In the genomic region with DNA sequence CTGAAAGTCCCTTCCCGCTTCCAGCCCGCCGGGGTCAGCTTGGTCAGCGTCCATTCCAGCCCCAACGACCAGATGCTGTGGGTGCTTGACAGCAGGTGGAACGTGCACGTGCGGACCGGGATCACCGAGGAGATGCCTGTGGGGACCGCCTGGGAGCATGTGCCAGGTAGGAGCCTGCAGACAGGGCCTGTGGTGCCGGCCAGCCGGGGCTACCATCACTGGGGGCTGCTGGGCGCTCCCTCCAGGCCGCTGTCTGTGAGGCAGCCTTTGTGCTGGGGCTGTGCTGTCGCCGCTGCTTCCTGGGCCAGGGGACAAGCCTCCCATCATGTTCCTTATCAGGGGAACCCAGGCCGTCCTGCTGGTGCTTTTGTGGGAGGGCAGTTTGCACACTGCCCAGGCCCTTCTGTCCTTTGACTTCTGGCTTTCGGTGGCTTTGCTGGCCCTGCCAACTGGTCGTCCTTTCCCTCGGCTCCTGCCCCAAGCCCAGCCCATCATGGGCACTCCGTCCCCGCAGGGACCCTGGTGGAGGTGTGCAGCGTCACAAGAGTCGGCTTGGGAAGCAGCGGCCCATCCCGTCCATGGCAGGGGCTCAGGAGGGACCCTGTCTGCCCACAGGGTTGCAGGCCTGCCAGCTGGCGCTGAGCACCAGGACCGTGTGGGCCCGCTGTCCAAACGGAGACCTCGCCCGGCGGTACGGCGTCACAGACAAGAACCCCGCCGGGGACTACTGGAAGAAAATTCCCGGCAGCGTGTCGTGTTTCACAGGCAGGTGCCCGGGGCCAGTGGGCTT, we compare ENCODE assay signal across 17 cellular contexts. TPM values are rescaled to one million over a fixed set of nuclear protein-coding genes. Genes with fewer than 3 reads are reported as not detected.
DNase-seq lines count a peak whose midpoint lies in the region; ATAC-seq, FAIRE-seq and TF ChIP-seq lines count a peak whose summit lies in the region.
"Had no signal": no experiment of that assay in that cellular context is flagged by ENCODE, and none has a peak within 500 bp of the region (broad histone marks: within the 10 kb centered on the region; RNA-seq: fewer than 3 reads in every experiment).

No MANE protein-coding gene starts in this region.

- no peaks in the 10 kb centered on the region for H3K79me1 ChIP-seq in mesenchymal stem cell (replicated peaks; ENCODE audit: low read length, poor library complexity, severe bottlenecking)

- H3K9me2 ChIP-seq in Karpas-422 (replicated peaks; ENCODE audit: insufficient read depth, low read length): no peaks in the 10 kb centered on the region

- no peak overlapping the region for H2BK12ac ChIP-seq in mesenchymal stem cell (ENCODE audit: low read length in 2 of 2)

- H3K4me3 Mint-ChIP-seq in WTC11: no peak overlapping the region
- H3K4me3 Mint-ChIP-seq: IgD-negative memory B cell had no signal

- H3K27me3 Mint-ChIP-seq in WTC11 (ENCODE audit: low read depth): no peaks in the 10 kb centered on the region
- H3K27me3 Mint-ChIP-seq: CD8-positive, alpha-beta memory T cell; IgD-negative memory B cell had no signal

- TF ChIP-seq CTCF in HepG2 (CRISPR knock-in tag; IDR thresholded peaks at IDR 0.05) (no peak), right lobe of liver (IDR thresholded peaks at IDR 0.05) (no peak), WTC11 (IDR thresholded peaks at IDR 0.05) (no peak)

- H3K36me3 Mint-ChIP-seq in WTC11: no peaks in the 10 kb centered on the region

- no peak for TF ChIP-seq RAD21 in HepG2 (CRISPR knock-in tag; IDR thresholded peaks at IDR 0.05)

- H3K79me2 ChIP-seq in HepG2 (ENCODE audit: insufficient read depth, low read length) (no peaks in the 10 kb centered on the region), Karpas-422 (ENCODE audit: low read length) (no peaks in the 10 kb centered on the region)

- H2AFZ ChIP-seq in HepG2 (ENCODE audit: low read length) (no peak overlapping the region), Karpas-422 (ENCODE audit: low read length) (no peak overlapping the region), mesenchymal stem cell (ENCODE audit: low read depth, low read length) (no peak overlapping the region)

- BruUV-seq in HepG2 (replicated peaks; lab: Mats Ljungman, UMichigan): no TSS peak

- H3K27me3 ChIP-seq in HepG2 (ENCODE audit: control insufficient read depth in 1 of 2, insufficient read depth in 2 of 2, low read length in 2 of 2) (no peaks in the 10 kb centered on the region), right lobe of liver (no peaks in the 10 kb centered on the region), Karpas-422 (ENCODE audit: low read length) (no peaks in the 10 kb centered on the region), SJCRH30 (no peaks in the 10 kb centered on the region), mesenchymal stem cell (ENCODE audit: control insufficient read depth in 1 of 2, insufficient read depth in 1 of 2, low read length in 2 of 2) (no peaks in the 10 kb centered on the region)
- H3K27me3 ChIP-seq: BLaER1 treated with 17β-estradiol and CSF1 and Interleukin-3, amounts not matched to agents 10 nM and 100 nM had no signal

- no peak overlapping the region for H3K4ac ChIP-seq in mesenchymal stem cell (ENCODE audit: low read depth in 1 of 2, low read length in 2 of 2)

- intact Hi-C loops in HepG2 (cut with micrococcal nuclease; ENCODE audit: unreplicated experiment): no loop called here
- intact Hi-C loops in right lobe of liver (cut with DNase I): no loop called here

- no peaks in the 10 kb centered on the region for H3K4me1 Mint-ChIP-seq in WTC11
- H3K4me1 Mint-ChIP-seq: IgD-negative memory B cell had no signal

- H4K91ac ChIP-seq in mesenchymal stem cell (ENCODE audit: low read length): no peak overlapping the region

- FAIRE-seq in HepG2 (lab: Jason Lieb, UNC): no peak
- FAIRE-seq: A204.1, D721Med had no signal

- POLR2A ChIA-PET in HepG2 (lab: Yijun Ruan, JAX): interaction anchor here (0.9 kb wide), 1 partner anchor 13 kb away, joined by 3 read pairs; the partner anchor contains the start of gene ANKRD9
- POLR2A ChIA-PET in WTC11 (lab: Charles Lee): no interaction called here

- no peak overlapping the region for H2BK15ac ChIP-seq in mesenchymal stem cell (ENCODE audit: low read depth, poor library complexity, severe bottlenecking)

- no peak overlapping the region for H3K14ac ChIP-seq in mesenchymal stem cell (ENCODE audit: low read length in 2 of 2)

- no peak overlapping the region for H3K9ac ChIP-seq in HepG2 (ENCODE audit: insufficient read depth, low read depth, low read length)
- no peak overlapping the region for H3K9ac ChIP-seq in Karpas-422 (ENCODE audit: low read length)
- H3K9ac ChIP-seq in mesenchymal stem cell (ENCODE audit: low read length): no peak overlapping the region
- H3K9ac ChIP-seq: BLaER1 treated with 17β-estradiol and CSF1 and Interleukin-3, amounts not matched to agents 10 nM and 100 nM had no signal

- no peak for TF ChIP-seq POLR2A in HepG2 (IDR thresholded peaks at IDR 0.05; ENCODE audit: insufficient read depth in 1 of 2, low read depth in 2 of 2, low read length in 2 of 2)
- TF ChIP-seq POLR2A in right lobe of liver (IDR thresholded peaks at IDR 0.05): no peak

- H3K4me3 ChIP-seq in HepG2 (replicated peaks in 1 of 3; ENCODE audit: insufficient read depth in 1 of 3, low read depth in 2 of 3, low read length in 3 of 3) (no peak overlapping the region), right lobe of liver (no peak overlapping the region), Karpas-422 (ENCODE audit: low read length) (no peak overlapping the region), SJCRH30 (no peak overlapping the region), mesenchymal stem cell (ENCODE audit: insufficient read depth in 1 of 2, low read depth in 1 of 2, low read length in 2 of 2) (no peak overlapping the region)
- H3K4me3 ChIP-seq: BLaER1 treated with 17β-estradiol and CSF1 and Interleukin-3, amounts not matched to agents 10 nM and 100 nM; HAP-1 had no signal

- ATAC-seq in HepG2: no peak
- no peak for ATAC-seq in right lobe of liver
- ATAC-seq in WTC11: no peak
- ATAC-seq in HG03354 (IDR thresholded peaks at IDR 0.05; ENCODE audit: poor library complexity, severe bottlenecking, unreplicated experiment): no peak

- DNase-seq in HepG2 (ENCODE audit: low spot score): no peak
- DNase-seq in right lobe of liver: no peak
- DNase-seq in WTC11 (ENCODE audit: low spot score): no peak
- DNase-seq in islet precursor cell: peak; percentile 50
- DNase-seq in Karpas-422: no peak
- no peak for DNase-seq in SJCRH30
- no peak for DNase-seq in mesenchymal stem cell
- DNase-seq: CD8-positive, alpha-beta memory T cell; DMS79; NCI-H1930; NCI-H69 had no signal

- H4K20me1 ChIP-seq in HepG2 (ENCODE audit: insufficient read depth, low read length) (no peaks in the 10 kb centered on the region), Karpas-422 (ENCODE audit: insufficient read depth, low read depth, low read length) (0 out of 2 replicates have a peak, but pooled peaks cover 4% of the 10 kb centered on the region)

- no peaks in the 10 kb centered on the region for H3K9me3 ChIP-seq in HepG2 (ENCODE audit: low read length)
- H3K9me3 ChIP-seq in right lobe of liver: no peaks in the 10 kb centered on the region
- H3K9me3 ChIP-seq in Karpas-422 (ENCODE audit: low read length): no peaks in the 10 kb centered on the region
- no peaks in the 10 kb centered on the region for H3K9me3 ChIP-seq in SJCRH30 (replicated peaks)
- no peaks in the 10 kb centered on the region for H3K9me3 ChIP-seq in mesenchymal stem cell (ENCODE audit: control insufficient read depth, low read length)
- H3K9me3 ChIP-seq: BLaER1 treated with 17β-estradiol and CSF1 and Interleukin-3, amounts not matched to agents 10 nM and 100 nM; HAP-1 had no signal

- peaks cover 7 to 14% of the 10 kb centered on the region in 2 experiments; a peak in 4 of 5 replicates for H3K36me3 ChIP-seq in HepG2 (replicated peaks in 1 of 2; ENCODE audit: control insufficient read depth in 1 of 2, insufficient read depth in 2 of 2, low read length in 2 of 2)
- peaks cover 0 to 8% (median 0%) of the 10 kb centered on the region in 4 donors for H3K36me3 ChIP-seq in right lobe of liver
- no peaks in the 10 kb centered on the region for H3K36me3 ChIP-seq in Karpas-422 (ENCODE audit: insufficient read depth, low read length)
- no peaks in the 10 kb centered on the region for H3K36me3 ChIP-seq in SJCRH30
- peaks cover 32 to 60% of the 10 kb centered on the region in 2 experiments for H3K36me3 ChIP-seq in mesenchymal stem cell (ENCODE audit: control insufficient read depth in 1 of 2, insufficient read depth in 2 of 2, low read depth in 1 of 2, low read length in 2 of 2)
- H3K36me3 ChIP-seq: HAP-1 had no signal

- no peak overlapping the region for H3K23ac ChIP-seq in mesenchymal stem cell (ENCODE audit: low read length in 2 of 2)

- no peak overlapping the region for H3K18ac ChIP-seq in mesenchymal stem cell (ENCODE audit: low read depth in 1 of 2, low read length in 2 of 2)

- H3K27ac ChIP-seq in HepG2 (ENCODE audit: extremely low read length, insufficient read depth, low read length) (no peak overlapping the region), right lobe of liver (no peak overlapping the region), Karpas-422 (ENCODE audit: low read length) (no peak overlapping the region), SJCRH30 (no peak overlapping the region), mesenchymal stem cell (ENCODE audit: low read length, poor library complexity, severe bottlenecking) (no peak overlapping the region)
- H3K27ac ChIP-seq: BLaER1 treated with 17β-estradiol and CSF1 and Interleukin-3, amounts not matched to agents 10 nM and 100 nM had no signal

- H3K27ac Mint-ChIP-seq in WTC11: peak overlapping the region; percentile 68; the same call in 1 of the 2 replicates

- H3K4me1 ChIP-seq in HepG2 (ENCODE audit: insufficient read depth, low read length) (peaks cover 13% of the 10 kb centered on the region), right lobe of liver (no peaks in the 10 kb centered on the region), Karpas-422 (ENCODE audit: low read length) (no peaks in the 10 kb centered on the region), SJCRH30 (0 out of 2 replicates have a peak, but pooled peaks cover 2% of the 10 kb centered on the region), mesenchymal stem cell (ENCODE audit: control insufficient read depth, insufficient read depth, low read depth, low read length) (peaks cover 12% of the 10 kb centered on the region)
- H3K4me1 ChIP-seq: HAP-1 had no signal

- H3K9me3 Mint-ChIP-seq in WTC11: no peaks in the 10 kb centered on the region
- H3K9me3 Mint-ChIP-seq: CD8-positive, alpha-beta memory T cell; IgD-negative memory B cell had no signal

- in situ Hi-C loops in HepG2 (cut with HindIII; ENCODE audit: extremely low pct_ligation_motif_present, low pct_unique_long_range_greater_than_20kb): no loop called here

- no peak overlapping the region for H2AK5ac ChIP-seq in mesenchymal stem cell (ENCODE audit: low read length, severe bottlenecking)

- no peak overlapping the region for H2BK120ac ChIP-seq in mesenchymal stem cell (ENCODE audit: low read depth, low read length)

- CTCF ChIA-PET in HepG2 (lab: Yijun Ruan, JAX; ENCODE audit: low intra/inter-chr PET ratio, low total read pairs) (interaction anchor here (1.6 kb wide), 1 partner anchor 59 kb away, joined by 6 read pairs; no protein-coding TSS in a partner anchor), WTC11 (lab: Charles Lee) (interaction anchor here (0.6 to 3.5 kb wide), 6 partner anchors 11 to 276 kb away, joined by 3 to 64 read pairs (median 4); no protein-coding TSS in a partner anchor)

- WGBS in HepG2 (ENCODE audit: low lambda C conversion rate): 96% methylated on average over 21 of the region's 42 CpGs
- WGBS in right lobe of liver (ENCODE audit: insufficient coverage, low coverage, low lambda C conversion rate, missing lambda C conversion rate): no CpG with 5 or more reads among the region's 42 CpGs
- WGBS in mesenchymal stem cell: 93% methylated on average over 42 of the region's 42 CpGs

- H2BK5ac ChIP-seq in mesenchymal stem cell (ENCODE audit: low read depth, low read length, poor library complexity, severe bottlenecking): no peak overlapping the region

- H3K4me2 ChIP-seq in HepG2 (ENCODE audit: low read depth, low read length): no peak overlapping the region
- H3K4me2 ChIP-seq in Karpas-422 (ENCODE audit: low read depth, low read length, poor library complexity, severe bottlenecking): no peak overlapping the region
- H3K4me2 ChIP-seq in mesenchymal stem cell (ENCODE audit: low read length, poor library complexity, severe bottlenecking): no peak overlapping the region
- H3K4me2 ChIP-seq: BLaER1 treated with 17β-estradiol and CSF1 and Interleukin-3, amounts not matched to agents 10 nM and 100 nM had no signal

- TF ChIP-seq EP300 in HepG2 (IDR thresholded peaks at IDR 0.05; ENCODE audit: low read depth in 2 of 2, low read length in 2 of 2) (no peak), HepG2 (CRISPR knock-in tag; IDR thresholded peaks at IDR 0.05; ENCODE audit: borderline replicate concordance) (no peak)

- H4K8ac ChIP-seq in mesenchymal stem cell (ENCODE audit: low read length): no peak overlapping the region

RNA-seq across cellular contexts. Expression of gene ANKRD9, which starts 12.4 kb away (rescaled TPM):
- 5.7 and 10.0 TPM in 2 replicates for total RNA-seq in HepG2 (2016; rRNA removed; fragmentation: Illumina TruSeq; extraction: Trizol)
- 14.3 and 16.0 TPM in 2 replicates for total RNA-seq in HepG2 (2016; cell fraction: cytosol; rRNA removed; fragmentation: Illumina TruSeq; extraction: Trizol; ENCODE audit: low read depth)
- 5.0 and 10.4 TPM in 2 replicates for total RNA-seq in HepG2 (2016; cell fraction: insoluble cytoplasmic fraction; rRNA removed; fragmentation: Illumina TruSeq; extraction: Trizol)
- total RNA-seq in HepG2 (2016; cell fraction: membrane; rRNA removed; fragmentation: Illumina TruSeq; extraction: Trizol): 17.4 and 22.1 TPM in 2 replicates
- total RNA-seq in HepG2 (2016; cell fraction: nucleus; rRNA removed; fragmentation: Illumina TruSeq; extraction: Trizol): 10.0 and 10.9 TPM in 2 replicates
- polyA plus RNA-seq in HepG2 (2011; rRNA removed): 15.0 and 23.2 TPM in 2 replicates
- 15.5 and 27.2 TPM in 2 replicates for polyA plus RNA-seq in HepG2 (2011; cell fraction: cytosol; rRNA removed)
- polyA plus RNA-seq in HepG2 (2011; cell fraction: nucleus; rRNA removed): 167 and 168 TPM in 2 replicates
- 10.5 and 17.4 TPM in 2 replicates for polyA plus RNA-seq in HepG2 (2012)
- polyA plus RNA-seq in HepG2 (2016; cell fraction: cytosol; fragmentation: Illumina TruSeq; extraction: Trizol; ENCODE audit: low read depth): 15.9 and 17.0 TPM in 2 replicates
- polyA plus RNA-seq in HepG2 (2016; cell fraction: insoluble cytoplasmic fraction; fragmentation: Illumina TruSeq; extraction: Trizol; ENCODE audit: low read depth): 5.9 and 6.8 TPM in 2 replicates
- polyA plus RNA-seq in HepG2 (2016; cell fraction: membrane; fragmentation: Illumina TruSeq; extraction: Trizol; ENCODE audit: low read depth): 15.7 and 16.1 TPM in 2 replicates
- 29.1 and 29.7 TPM in 2 replicates for polyA plus RNA-seq in HepG2 (2016; cell fraction: nucleus; fragmentation: Illumina TruSeq; extraction: Trizol; ENCODE audit: insufficient read depth, low read depth)
- polyA minus RNA-seq in HepG2 (2011; rRNA and poly(A)+ RNA removed; ENCODE audit: low replicate concordance): 16.4 and 20.4 TPM in 2 replicates
- polyA minus RNA-seq in HepG2 (2011; cell fraction: cytosol; rRNA and poly(A)+ RNA removed): 9.8 and 9.9 TPM in 2 replicates
- polyA minus RNA-seq in HepG2 (2011; cell fraction: nucleus; rRNA and poly(A)+ RNA removed): 11.9 and 12.4 TPM in 2 replicates
- total RNA-seq in right lobe of liver: 10 to 100 TPM in 2 of 6 experiments, 1 to 10 TPM in 4; 7.5 to 33.8 (median 8.9) TPM
- 55.6 to 63.8 TPM (median 56.6 TPM) in 3 replicates for total RNA-seq in WTC11 (2021)
- total RNA-seq in Karpas-422 (2014; rRNA removed; shearing (Covaris generic); ENCODE audit: low replicate concordance): 0.04 TPM in 2 replicates
- 19.9 and 20.5 TPM in 2 replicates for total RNA-seq in SJCRH30 (2014; rRNA removed; shearing (Covaris generic))
- 10.3 TPM for polyA plus RNA-seq in mesenchymal stem cell (2013, experiment 1 of 2)
- 10.2 TPM for polyA plus RNA-seq in mesenchymal stem cell (2013, experiment 2 of 2)
